ENCODE assay signal across 10 cellular contexts in genomic region chr11:35412285-35412684, GRCh38. TPM values are rescaled to one million over a fixed set of nuclear protein-coding genes. Genes with fewer than 3 reads are reported as not detected.
A peak's percentile ranks its signal among the peaks of the same experiment; 100 is the strongest.
DNase-seq lines count a peak whose midpoint lies in the region; ATAC-seq and TF ChIP-seq lines count a peak whose summit lies in the region.
"Had no signal": no experiment of that assay in that cellular context is flagged by ENCODE, and none has a peak within 500 bp of the region (broad histone marks: within the 10 kb centered on the region; RNA-seq: fewer than 3 reads in every experiment).

No MANE protein-coding gene starts in this region.

- peak; percentile 17 for TF ChIP-seq CTCF in CD8-positive, alpha-beta T cell (IDR thresholded peaks at IDR 0.05)

- POLR2A ChIA-PET in CD8-positive, alpha-beta T cell (lab: Charles Lee): no interaction called here
- POLR2A ChIA-PET in HEK293T (lab: Yijun Ruan, JAX): no interaction called here
- POLR2A ChIA-PET in CD8-positive, alpha-beta memory T cell (lab: Charles Lee): no interaction called here

- no peak overlapping the region for H3K27ac Mint-ChIP-seq in CD8-positive, alpha-beta T cell
- no peak overlapping the region for H3K27ac Mint-ChIP-seq in CD8-positive, alpha-beta memory T cell

- no peak for ATAC-seq in CD8-positive, alpha-beta T cell
- no peak for ATAC-seq in GM19452 (IDR thresholded peaks at IDR 0.05; ENCODE audit: unreplicated experiment)
- ATAC-seq in HG02970 (IDR thresholded peaks at IDR 0.05; ENCODE audit: low FRiP score, unreplicated experiment): no peak
- no peak for ATAC-seq in HG03175 (IDR thresholded peaks at IDR 0.05; ENCODE audit: unreplicated experiment)
- ATAC-seq: right cardiac atrium had no signal

- H3K27me3 ChIP-seq in CD8-positive, alpha-beta T cell (ENCODE audit: insufficient read depth, low read length): peaks cover 5% of the 10 kb centered on the region
- H3K27me3 ChIP-seq in CD8-positive, alpha-beta memory T cell (ENCODE audit: insufficient read depth, low read length, poor library complexity, severe bottlenecking): peaks cover 5% of the 10 kb centered on the region

- intact Hi-C loops in CD8-positive, alpha-beta T cell (cut with DNase I, micrococcal nuclease): loop anchor here (1.0 to 10.0 kb wide), 3 partner anchors 825 to 897 kb away; partner anchors contain the start of gene ELF5 (in 1 of the 2)

- H3K9me3 ChIP-seq in CD8-positive, alpha-beta T cell (ENCODE audit: low read length): no peaks in the 10 kb centered on the region
- H3K9me3 ChIP-seq in CD8-positive, alpha-beta memory T cell (ENCODE audit: low read length): no peaks in the 10 kb centered on the region

- CTCF ChIA-PET in CD8-positive, alpha-beta T cell (lab: Charles Lee): interaction anchor here (0.7 to 2.5 kb wide), 10 partner anchors 10 to 899 kb away, joined by 3 to 16 read pairs (median 4); partner anchors contain the start of gene ELF5
- CTCF ChIA-PET in HEK293T (lab: Yijun Ruan, JAX): interaction anchor here (0.6 to 1.2 kb wide), 2 partner anchors 76 to 257 kb away, joined by 3 to 4 read pairs; no protein-coding TSS in a partner anchor
- CTCF ChIA-PET in CD8-positive, alpha-beta memory T cell (lab: Charles Lee): interaction anchor here (1.0 to 1.3 kb wide), 2 partner anchors 20 to 484 kb away, joined by 3 to 4 read pairs; no protein-coding TSS in a partner anchor

- no peak overlapping the region for H3K27ac ChIP-seq in CD8-positive, alpha-beta T cell (ENCODE audit: low read depth, low read length)
- no peak overlapping the region for H3K27ac ChIP-seq in CD8-positive, alpha-beta memory T cell (ENCODE audit: low read depth, low read length)

- no peaks in the 10 kb centered on the region for H3K4me1 ChIP-seq in CD8-positive, alpha-beta T cell (ENCODE audit: insufficient read depth, low read length)
- no peaks in the 10 kb centered on the region for H3K4me1 ChIP-seq in CD8-positive, alpha-beta memory T cell (ENCODE audit: insufficient read depth, low read length)

- H3K36me3 ChIP-seq in CD8-positive, alpha-beta T cell (ENCODE audit: insufficient read depth, low read length): no peaks in the 10 kb centered on the region
- no peaks in the 10 kb centered on the region for H3K36me3 ChIP-seq in CD8-positive, alpha-beta memory T cell (ENCODE audit: insufficient read depth, low read length)

- H3K4me1 Mint-ChIP-seq in CD8-positive, alpha-beta T cell (ENCODE audit: low read depth): no peaks in the 10 kb centered on the region
- no peaks in the 10 kb centered on the region for H3K4me1 Mint-ChIP-seq in CD8-positive, alpha-beta memory T cell

- no peak overlapping the region for H3K4me3 Mint-ChIP-seq in CD8-positive, alpha-beta T cell
- no peak overlapping the region for H3K4me3 Mint-ChIP-seq in CD8-positive, alpha-beta memory T cell

- no peak overlapping the region for H3K4me3 ChIP-seq in CD8-positive, alpha-beta T cell (ENCODE audit: low read depth, low read length)
- H3K4me3 ChIP-seq in CD8-positive, alpha-beta memory T cell (ENCODE audit: low read length): no peak overlapping the region

- H3K9me3 Mint-ChIP-seq in CD8-positive, alpha-beta T cell: no peaks in the 10 kb centered on the region
- H3K9me3 Mint-ChIP-seq in CD8-positive, alpha-beta memory T cell: peaks cover 0 to 3% (median 0%) of the 10 kb centered on the region in 5 donors

- no peaks in the 10 kb centered on the region for H3K36me3 Mint-ChIP-seq in CD8-positive, alpha-beta T cell
- no peaks in the 10 kb centered on the region for H3K36me3 Mint-ChIP-seq in CD8-positive, alpha-beta memory T cell

- no peak for DNase-seq in CD8-positive, alpha-beta T cell
- peak; percentile 45 for DNase-seq in HEK293T (ENCODE audit: extremely low spot score)
- DNase-seq in SK-N-DZ (ENCODE audit: low spot score): peak; percentile 70
- peak; percentile 5 for DNase-seq in kidney tubule cell (ENCODE audit: low spot score)
- no peak for DNase-seq in CD8-positive, alpha-beta memory T cell
- DNase-seq: right cardiac atrium had no signal

- peaks cover 40% of the 10 kb centered on the region for H3K27me3 Mint-ChIP-seq in CD8-positive, alpha-beta T cell (ENCODE audit: low read depth)
- H3K27me3 Mint-ChIP-seq in CD8-positive, alpha-beta memory T cell: peaks cover 13 to 56% of the 10 kb centered on the region in 2 donors

TF ChIP-seq in HEK293T, 16 proteins besides CTCF, POLR2A, EP300 and RAD21:
- no peak for TF ChIP-seq ARNT (IDR thresholded peaks at IDR 0.05)
- no peak for TF ChIP-seq BHLHE40 (IDR thresholded peaks at IDR 0.05; ENCODE audit: borderline replicate concordance)
- no peak for TF ChIP-seq NFRKB (IDR thresholded peaks at IDR 0.05)
- no peak for TF ChIP-seq SP1 (IDR thresholded peaks at IDR 0.05)

RNA-seq across cellular contexts. Expression of gene SLC1A2, which starts 7.1 kb away (rescaled TPM):
- total RNA-seq in CD8-positive, alpha-beta T cell: not detected
- polyA plus RNA-seq in SK-N-DZ (2014; cell fraction: cytosol; rRNA removed): 20.8 and 23.9 TPM in 2 replicates
- polyA plus RNA-seq in SK-N-DZ (2014; cell fraction: nucleus; rRNA removed): 24.1 and 26.7 TPM in 2 replicates
- total RNA-seq in CD8-positive, alpha-beta memory T cell: not detected
- polyA plus RNA-seq in CD8-positive, alpha-beta memory T cell: 0.03 TPM
- total RNA-seq: T-helper 1 cell treated with Interleukin-12 subunit alpha and Interleukin-12 subunit beta and Interleukin-4 antibody, amounts not matched to agents 30 ng/mL and 1 ng/mL, for 36 hours had no signal

Comparison
In these comparisons a context has a peak if more than half of its experiments do, and no peak if none do; other contexts are left out.
1. DNase-seq: peak in HEK293T (single experiment), SK-N-DZ (single experiment) and kidney tubule cell (single experiment); none in CD8-positive, alpha-beta T cell (0 of 7) and CD8-positive, alpha-beta memory T cell (0 of 5).